In genomic region chr11:72142086-72142485, GRCh38 we compare ENCODE assay signal across 14 cellular contexts. TPM values are rescaled to one million over a fixed set of nuclear protein-coding genes. Genes with fewer than 3 reads are reported as not detected.
"Had no signal": no experiment of that assay in that cellular context is flagged by ENCODE, and none has a peak within 500 bp of the region (broad histone marks: within the 10 kb centered on the region; RNA-seq: fewer than 3 reads in every experiment).

No MANE protein-coding gene starts in this region.

RNA-seq across cellular contexts. Expression of gene FOLR3, which starts 6.6 kb away (rescaled TPM):
- total RNA-seq: activated CD4-positive, alpha-beta memory T cell treated with anti-CD3 and anti-CD28 coated beads, Interleukin-2, amount 10 ng/mL, durations not matched to agents 7 days and 5 days; activated naive CD4-positive, alpha-beta T cell treated with anti-CD3 and anti-CD28 coated beads, Interleukin-2, amount 50 U/mL, for 72 hours; activated T-cell treated with anti-CD3 and anti-CD28 coated beads, Interleukin-2, amount 50 U/mL, for 4 hours; glomerular endothelial cell; kidney epithelial cell; occipital lobe; thoracic aorta; WTC11 had no signal

RNA-seq across cellular contexts. Expression of gene TOMT, which starts 36.4 kb away (rescaled TPM):
- total RNA-seq: activated CD4-positive, alpha-beta memory T cell treated with anti-CD3 and anti-CD28 coated beads, Interleukin-2, amount 10 ng/mL, durations not matched to agents 7 days and 5 days; activated naive CD4-positive, alpha-beta T cell treated with anti-CD3 and anti-CD28 coated beads, Interleukin-2, amount 50 U/mL, for 72 hours; activated T-cell treated with anti-CD3 and anti-CD28 coated beads, Interleukin-2, amount 50 U/mL, for 4 hours; glomerular endothelial cell; kidney epithelial cell; mesenteric fat pad; occipital lobe; progenitor cell of endocrine pancreas; stomach; thoracic aorta; upper lobe of right lung; WTC11 had no signal
- polyA plus RNA-seq: liver, stomach had no signal

RNA-seq across cellular contexts. Expression of gene FOLR1, which starts 49.9 kb away (rescaled TPM):
- total RNA-seq: activated CD4-positive, alpha-beta memory T cell treated with anti-CD3 and anti-CD28 coated beads, Interleukin-2, amount 10 ng/mL, durations not matched to agents 7 days and 5 days; activated naive CD4-positive, alpha-beta T cell treated with anti-CD3 and anti-CD28 coated beads, Interleukin-2, amount 50 U/mL, for 72 hours; glomerular endothelial cell; occipital lobe; right lobe of liver; thoracic aorta had no signal
